19 cellular contexts compared by ENCODE assay signal in the genomic region with DNA sequence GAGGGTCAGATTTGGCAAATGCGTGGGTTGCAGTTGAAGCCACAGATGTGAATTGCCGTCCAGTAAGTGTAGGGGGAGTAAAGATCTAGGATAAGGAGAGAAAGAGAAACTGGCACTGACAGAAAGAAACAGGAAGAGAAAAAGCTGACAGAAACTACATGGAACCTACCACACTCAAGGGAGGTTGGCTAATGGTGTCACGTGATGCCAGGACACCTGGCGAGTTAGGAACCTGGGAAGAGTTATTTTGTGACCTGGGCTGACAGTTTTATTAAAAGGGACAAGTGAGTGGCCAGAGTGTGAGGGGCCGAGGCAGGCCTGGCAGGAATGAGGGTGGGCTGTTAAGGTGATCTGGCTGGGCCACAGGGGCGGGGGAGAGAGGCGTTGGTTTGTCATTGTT.
DNase-seq lines count a peak whose midpoint lies in the region; ATAC-seq and TF ChIP-seq lines count a peak whose summit lies in the region.
"Had no signal": no experiment of that assay in that cellular context is flagged by ENCODE, and none has a peak within 500 bp of the region (broad histone marks: within the 10 kb centered on the region; RNA-seq: fewer than 3 reads in every experiment).

No MANE protein-coding gene starts in this region.

- H3K27me3 Mint-ChIP-seq in activated B cell treated with CpG ODN at 0.5 μM for 24 hours: no peaks in the 10 kb centered on the region
- H3K27me3 Mint-ChIP-seq: activated CD4-positive, alpha-beta T cell treated with anti-CD3 and anti-CD28 coated beads for 36 hours; activated naive CD8-positive, alpha-beta T cell treated with anti-CD3 and anti-CD28 coated beads for 36 hours had no signal

- no peak overlapping the region for H2AFZ ChIP-seq in hepatocyte

- DNase-seq in activated B cell treated with CpG ODN at 0.5 μM for 24 hours: no peak
- DNase-seq in sciatic nerve (ENCODE audit: low spot score): peak; percentile 31
- DNase-seq in left lobe of liver (ENCODE audit: low spot score): no peak
- DNase-seq in hepatocyte (ENCODE audit: low spot score): no peak
- DNase-seq in D341Med (ENCODE audit: low spot score): no peak
- DNase-seq in A172 (ENCODE audit: low spot score): no peak
- DNase-seq: activated CD4-positive, alpha-beta T cell treated with anti-CD3 and anti-CD28 coated beads for 36 hours; activated naive CD8-positive, alpha-beta T cell treated with anti-CD3 and anti-CD28 coated beads for 36 hours; effector CD8-positive, alpha-beta T cell; HFFc6; NCI-H1092 treated with DMSO at 0.1 percent for 48 hours; NCI-H2107; NCI-H524 treated with DMSO at 0.1 percent for 48 hours; substantia nigra; T-cell had no signal

- H3K79me2 ChIP-seq in hepatocyte: no peaks in the 10 kb centered on the region

- no peak overlapping the region for H3K4me2 ChIP-seq in hepatocyte

- H3K4me3 ChIP-seq in hepatocyte: no peak overlapping the region
- H3K4me3 ChIP-seq: right atrium auricular region had no signal

- ATAC-seq in GM18508 (IDR thresholded peaks at IDR 0.05; ENCODE audit: insufficient read depth, unreplicated experiment) (peak; percentile 65), HG02759 (IDR thresholded peaks at IDR 0.05; ENCODE audit: unreplicated experiment) (peak; percentile 68), activated B cell treated with CpG ODN at 0.5 μM for 24 hours (ENCODE audit: low read depth) (peak; percentile 47), sciatic nerve (no peak), left lobe of liver (no peak)
- ATAC-seq: activated CD4-positive, alpha-beta T cell treated with anti-CD3 and anti-CD28 coated beads for 36 hours; T-cell had no signal

- H3K4me1 Mint-ChIP-seq in activated B cell treated with CpG ODN at 0.5 μM for 24 hours: peaks cover 8% of the 10 kb centered on the region
- H3K4me1 Mint-ChIP-seq: activated CD4-positive, alpha-beta T cell treated with anti-CD3 and anti-CD28 coated beads for 36 hours had no signal

- H3K36me3 Mint-ChIP-seq in activated B cell treated with CpG ODN at 0.5 μM for 24 hours (ENCODE audit: low read depth): no peaks in the 10 kb centered on the region
- H3K36me3 Mint-ChIP-seq: activated naive CD8-positive, alpha-beta T cell treated with anti-CD3 and anti-CD28 coated beads for 36 hours; T-cell had no signal

- intact Hi-C loops in activated B cell treated with CpG ODN at 0.5 μM for 24 hours (cut with micrococcal nuclease): no loop called here
- intact Hi-C loops in sciatic nerve (cut with DNase I): no loop called here

- no peaks in the 10 kb centered on the region for H3K9me3 ChIP-seq in hepatocyte (ENCODE audit: low read depth)
- H3K9me3 ChIP-seq: right atrium auricular region had no signal

- no peaks in the 10 kb centered on the region for H3K9me2 ChIP-seq in hepatocyte (replicated peaks; ENCODE audit: insufficient read depth)

- H3K27ac ChIP-seq in hepatocyte: no peak overlapping the region
- H3K27ac ChIP-seq: right atrium auricular region had no signal

- no peaks in the 10 kb centered on the region for H3K36me3 ChIP-seq in hepatocyte (replicated peaks; ENCODE audit: insufficient read depth, low read depth)
- H3K36me3 ChIP-seq: right atrium auricular region had no signal

- H4K20me1 ChIP-seq in hepatocyte (ENCODE audit: insufficient read depth, poor library complexity, severe bottlenecking): no peaks in the 10 kb centered on the region

- TF ChIP-seq CTCF in activated B cell treated with CpG ODN at 0.5 μM for 24 hours (IDR thresholded peaks at IDR 0.05) (no peak), hepatocyte (IDR thresholded peaks at IDR 0.05; ENCODE audit: poor library complexity) (no peak)

- WGBS in hepatocyte (ENCODE audit: low lambda C conversion rate, missing lambda C conversion rate): 91% methylated on average over 7 of the region's 7 CpGs

- no peak overlapping the region for H3K4me3 Mint-ChIP-seq in activated B cell treated with CpG ODN at 0.5 μM for 24 hours
- H3K4me3 Mint-ChIP-seq: activated CD4-positive, alpha-beta T cell treated with anti-CD3 and anti-CD28 coated beads for 36 hours; activated naive CD8-positive, alpha-beta T cell treated with anti-CD3 and anti-CD28 coated beads for 36 hours; activated T-helper 1 cell treated with anti-CD3 and anti-CD28 coated beads, Interleukin-12 subunit alpha, Interleukin-12 subunit beta, Interleukin-2, Interleukin-4 antibody, amounts not matched to agents 30 ng/mL and 10 ng/mL and 1 ng/mL, durations not matched to agents 14 hours and 24 hours and 36 hours; HFFc6; T-cell had no signal

- H3K4me1 ChIP-seq in hepatocyte (ENCODE audit: insufficient read depth): no peaks in the 10 kb centered on the region
- H3K4me1 ChIP-seq: right atrium auricular region had no signal

- CTCF ChIA-PET in activated B cell treated with CpG ODN at 0.5 μM for 24 hours (lab: Charles Lee): no interaction called here

- peaks cover 5% of the 10 kb centered on the region for H3K9me3 Mint-ChIP-seq in activated B cell treated with CpG ODN at 0.5 μM for 24 hours
- H3K9me3 Mint-ChIP-seq: activated T-helper 1 cell treated with anti-CD3 and anti-CD28 coated beads, Interleukin-12 subunit alpha, Interleukin-12 subunit beta, Interleukin-2, Interleukin-4 antibody, amounts not matched to agents 30 ng/mL and 10 ng/mL and 1 ng/mL, durations not matched to agents 14 hours and 24 hours and 36 hours had no signal

- POLR2A ChIA-PET in activated B cell treated with CpG ODN at 0.5 μM for 24 hours (lab: Charles Lee): no interaction called here

- H3K27ac Mint-ChIP-seq in activated B cell treated with CpG ODN at 0.5 μM for 24 hours: no peak overlapping the region
- H3K27ac Mint-ChIP-seq: activated CD4-positive, alpha-beta T cell treated with anti-CD3 and anti-CD28 coated beads for 36 hours; activated naive CD8-positive, alpha-beta T cell treated with anti-CD3 and anti-CD28 coated beads for 36 hours; activated T-helper 1 cell treated with anti-CD3 and anti-CD28 coated beads, Interleukin-12 subunit alpha, Interleukin-12 subunit beta, Interleukin-2, Interleukin-4 antibody, amounts not matched to agents 30 ng/mL and 10 ng/mL and 1 ng/mL, durations not matched to agents 14 hours and 24 hours and 36 hours; HFFc6; T-cell had no signal

- no peaks in the 10 kb centered on the region for H3K27me3 ChIP-seq in hepatocyte
- H3K27me3 ChIP-seq: right atrium auricular region had no signal

Comparison
In these comparisons a context has a peak if more than half of its experiments do, and no peak if none do; other contexts are left out.
1. ATAC-seq: peak in GM18508 (single experiment), HG02759 (single experiment) and activated B cell treated with CpG ODN at 0.5 μM for 24 hours (single experiment); none in sciatic nerve (single experiment) and left lobe of liver (single experiment).